ENCODE assay signal across 13 cellular contexts in genomic region chr12:62722971-62723680, GRCh38.
DNase-seq lines count a peak whose midpoint lies in the region; TF ChIP-seq lines count a peak whose summit lies in the region.
"Had no signal": no experiment of that assay in that cellular context is flagged by ENCODE, and none has a peak within 500 bp of the region (broad histone marks: within the 10 kb centered on the region; RNA-seq: fewer than 3 reads in every experiment).

No MANE protein-coding gene starts in this region.

- TF ChIP-seq CTCF in cardiac fibroblast (IDR thresholded peaks at IDR 0.05; ENCODE audit: low read depth, low read length) = no peak
- no peak for TF ChIP-seq CTCF in type B pancreatic cell (conservative IDR thresholded peaks at IDR 0.05)
- no peak for TF ChIP-seq CTCF in endothelial cell (IDR thresholded peaks at IDR 0.05; ENCODE audit: unreplicated experiment)

- peak overlapping the region; percentile 97 for H3K27ac Mint-ChIP-seq in type B pancreatic cell
- H3K27ac Mint-ChIP-seq in endothelial cell (ENCODE audit: unreplicated experiment) = no peak overlapping the region
- H3K27ac Mint-ChIP-seq: activated CD4-positive, alpha-beta memory T cell treated with anti-CD3 and anti-CD28 coated beads for 36 hours; activated T-helper 17 cell treated with anti-CD3 and anti-CD28 coated beads, Interleukin-2, amount 50 U/mL, for 72 hours had no signal

- H3K27me3 Mint-ChIP-seq in type B pancreatic cell (no peaks in the 10 kb centered on the region), endothelial cell (ENCODE audit: unreplicated experiment) (peaks cover under 1% of the 10 kb centered on the region)
- H3K27me3 Mint-ChIP-seq: activated CD4-positive, alpha-beta memory T cell treated with anti-CD3 and anti-CD28 coated beads for 36 hours; activated T-helper 17 cell treated with anti-CD3 and anti-CD28 coated beads, Interleukin-2, amount 50 U/mL, for 72 hours had no signal

- H3K36me3 Mint-ChIP-seq in type B pancreatic cell (peaks cover 28% of the 10 kb centered on the region), endothelial cell (ENCODE audit: low read depth, unreplicated experiment) (peaks cover 15% of the 10 kb centered on the region)
- H3K36me3 Mint-ChIP-seq: activated CD4-positive, alpha-beta memory T cell treated with anti-CD3 and anti-CD28 coated beads for 36 hours had no signal

- DNase-seq in NCI-H2196 (lab: John Stamatoyannopoulos, UW; ENCODE audit: unreplicated experiment) = peak; percentile 17
- no peak for DNase-seq in NCI-H2196 treated with DMSO at 0.1 percent for 48 hours (lab: John Stamatoyannopoulos, UW; ENCODE audit: unreplicated experiment)
- DNase-seq in NCI-H345 (lab: John Stamatoyannopoulos, UW) = peak; percentile 74
- DNase-seq in cardiac fibroblast (ENCODE audit: low read depth in 2 of 2) = peak; percentile 29 to 50
- no peak for DNase-seq in type B pancreatic cell (ENCODE audit: extremely low spot score, unreplicated experiment)
- DNase-seq in endothelial cell (ENCODE audit: low spot score) = no peak
- DNase-seq in activated CD4-positive, CD25-positive, alpha-beta regulatory T cell (lab: John Stamatoyannopoulos, UW) = no peak
- DNase-seq in activated CD8-positive, alpha-beta memory T cell treated with anti-CD3 and anti-CD28 coated beads, Interleukin-2, amount 50 U/mL, for 48 hours = no peak
- DNase-seq: activated CD4-positive, alpha-beta memory T cell treated with anti-CD3 and anti-CD28 coated beads for 36 hours; aorta; dermis blood vessel endothelial cell; small intestine had no signal

- no peaks in the 10 kb centered on the region for H3K9me3 Mint-ChIP-seq in type B pancreatic cell
- H3K9me3 Mint-ChIP-seq in endothelial cell (ENCODE audit: unreplicated experiment) = no peaks in the 10 kb centered on the region
- H3K9me3 Mint-ChIP-seq: activated CD4-positive, alpha-beta memory T cell treated with anti-CD3 and anti-CD28 coated beads for 36 hours; activated T-helper 17 cell treated with anti-CD3 and anti-CD28 coated beads, Interleukin-2, amount 50 U/mL, for 72 hours had no signal

- H3K4me3 ChIP-seq in cardiac fibroblast (replicated peaks in 1 of 2; ENCODE audit: low read depth in 2 of 2, low read length in 2 of 2) = no peak overlapping the region

- H3K4me3 Mint-ChIP-seq in type B pancreatic cell = no peak overlapping the region
- no peak overlapping the region for H3K4me3 Mint-ChIP-seq in endothelial cell (ENCODE audit: unreplicated experiment)
- H3K4me3 Mint-ChIP-seq: activated CD4-positive, alpha-beta memory T cell treated with anti-CD3 and anti-CD28 coated beads for 36 hours; activated T-helper 17 cell treated with anti-CD3 and anti-CD28 coated beads, Interleukin-2, amount 50 U/mL, for 72 hours had no signal

- peaks cover 36% of the 10 kb centered on the region for H3K4me1 Mint-ChIP-seq in type B pancreatic cell (ENCODE audit: unreplicated experiment)
- peaks cover 23% of the 10 kb centered on the region for H3K4me1 Mint-ChIP-seq in endothelial cell (ENCODE audit: unreplicated experiment)
- H3K4me1 Mint-ChIP-seq: activated T-helper 17 cell treated with anti-CD3 and anti-CD28 coated beads, Interleukin-2, amount 50 U/mL, for 72 hours had no signal

Comparison
In these comparisons a context has a peak if more than half of its experiments do, and no peak if none do; other contexts are left out.
1. DNase-seq: peak in NCI-H2196 (single experiment), NCI-H345 (single experiment) and cardiac fibroblast (2 of 2); none in NCI-H2196 treated with DMSO at 0.1 percent for 48 hours (single experiment), type B pancreatic cell (single experiment), endothelial cell (single experiment), activated CD4-positive, CD25-positive, alpha-beta regulatory T cell (0 of 4) and activated CD8-positive, alpha-beta memory T cell treated with anti-CD3 and anti-CD28 coated beads, Interleukin-2, amount 50 U/mL, for 48 hours (single experiment).